Comparison of ENCODE assay signal across 22 cellular contexts in the genomic region with DNA sequence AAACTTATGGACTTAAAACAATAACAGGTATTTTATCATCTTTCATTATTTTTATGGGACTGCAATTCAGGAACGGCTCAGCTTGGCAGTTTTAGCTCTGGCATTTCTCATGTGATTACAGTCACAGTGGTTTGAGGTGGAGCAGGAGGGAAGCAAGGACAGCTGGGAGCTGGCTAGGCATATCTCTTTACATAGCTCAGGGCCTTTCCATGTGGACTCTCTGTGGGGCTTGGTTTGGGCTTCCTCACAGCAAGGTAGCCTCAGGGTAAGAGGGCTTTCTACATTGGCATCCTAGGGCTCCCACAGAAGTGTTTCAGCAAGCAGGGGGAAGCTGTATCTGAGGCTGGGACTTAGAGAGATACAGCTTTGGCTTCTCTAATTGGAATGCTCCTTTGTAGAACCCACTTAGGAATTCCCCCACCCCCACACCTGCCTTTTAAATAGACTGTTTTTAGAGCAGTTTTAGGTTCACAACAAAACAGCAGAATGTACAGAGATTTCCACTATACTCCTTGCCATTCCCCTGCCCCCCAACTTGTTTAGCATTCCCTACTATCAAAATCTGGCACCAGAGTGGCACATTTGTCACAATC.
"Had no signal": no experiment of that assay in that cellular context is flagged by ENCODE, and none has a peak within 500 bp of the region (broad histone marks: within the 10 kb centered on the region; RNA-seq: fewer than 3 reads in every experiment).

No MANE protein-coding gene starts in this region.

- H3K79me2 ChIP-seq: hepatocyte, parathyroid adenoma had no signal

- DNase-seq: effector CD8-positive, alpha-beta T cell; foreskin melanocyte; head of caudate nucleus; left colon; left ventricle myocardium superior; mucosa of descending colon; natural killer cell; psoas muscle; retina; stimulated activated CD4-positive, alpha-beta T cell treated with anti-CD3 and anti-CD28 coated beads, Interleukin-4, amount 100 ng/mL, for 1 hour; stimulated activated naive CD8-positive, alpha-beta T cell treated with anti-CD3 and anti-CD28 coated beads, Interleukin-15, amount 100 ng/mL, for 72 hours; testis; upper lobe of right lung had no signal

- H3K4me1 ChIP-seq: parathyroid adenoma, psoas muscle, testis, upper lobe of right lung, vagina had no signal

- H3K4me2 ChIP-seq: hepatocyte had no signal

- H3K27ac ChIP-seq: coronary artery, hepatocyte, parathyroid adenoma, psoas muscle, skin epidermis, testis, tibial nerve, upper lobe of right lung, vagina had no signal

- H3K27me3 ChIP-seq: hepatocyte, testis, tibial nerve, vagina had no signal

- H3K4me3 ChIP-seq: coronary artery, hepatocyte, mucosa of descending colon, psoas muscle, skin epidermis, testis, tibial nerve, upper lobe of right lung, vagina had no signal

- H3K27ac Mint-ChIP-seq: natural killer cell; stimulated activated memory B cell treated with anti-CD40 and anti-IgM and Interleukin-4, amounts not matched to agents 10 μg/mL and 1 μg/mL and 100 μg/mL, for 72 hours; stimulated activated naive CD8-positive, alpha-beta T cell treated with anti-CD3 and anti-CD28 coated beads, Interleukin-15, amount 100 ng/mL, for 72 hours had no signal

- H3K36me3 ChIP-seq: tibial nerve, upper lobe of right lung, vagina had no signal

- H3K4me3 Mint-ChIP-seq: natural killer cell; neural crest cell; stimulated activated memory B cell treated with anti-CD40 and anti-IgM and Interleukin-4, amounts not matched to agents 10 μg/mL and 1 μg/mL and 100 μg/mL, for 72 hours; stimulated activated naive CD8-positive, alpha-beta T cell treated with anti-CD3 and anti-CD28 coated beads, Interleukin-15, amount 100 ng/mL, for 72 hours had no signal

- H3K9me3 Mint-ChIP-seq: natural killer cell; neural crest cell; stimulated activated memory B cell treated with anti-CD40 and anti-IgM and Interleukin-4, amounts not matched to agents 10 μg/mL and 1 μg/mL and 100 μg/mL, for 72 hours; stimulated activated naive CD8-positive, alpha-beta T cell treated with anti-CD3 and anti-CD28 coated beads, Interleukin-15, amount 100 ng/mL, for 72 hours had no signal

- H3K36me3 Mint-ChIP-seq: natural killer cell; stimulated activated memory B cell treated with anti-CD40 and anti-IgM and Interleukin-4, amounts not matched to agents 10 μg/mL and 1 μg/mL and 100 μg/mL, for 72 hours had no signal

- H3K4me1 Mint-ChIP-seq: natural killer cell had no signal

- H3K9ac ChIP-seq: parathyroid adenoma had no signal

- ATAC-seq: left colon; left ventricle myocardium superior; mucosa of descending colon; natural killer cell; psoas muscle; sciatic nerve; stimulated activated memory B cell treated with anti-CD40 and anti-IgM and Interleukin-4, amounts not matched to agents 10 μg/mL and 1 μg/mL and 100 μg/mL, for 72 hours; stimulated activated naive CD8-positive, alpha-beta T cell treated with anti-CD3 and anti-CD28 coated beads, Interleukin-15, amount 100 ng/mL, for 72 hours; upper lobe of right lung had no signal
